In the genomic region with DNA sequence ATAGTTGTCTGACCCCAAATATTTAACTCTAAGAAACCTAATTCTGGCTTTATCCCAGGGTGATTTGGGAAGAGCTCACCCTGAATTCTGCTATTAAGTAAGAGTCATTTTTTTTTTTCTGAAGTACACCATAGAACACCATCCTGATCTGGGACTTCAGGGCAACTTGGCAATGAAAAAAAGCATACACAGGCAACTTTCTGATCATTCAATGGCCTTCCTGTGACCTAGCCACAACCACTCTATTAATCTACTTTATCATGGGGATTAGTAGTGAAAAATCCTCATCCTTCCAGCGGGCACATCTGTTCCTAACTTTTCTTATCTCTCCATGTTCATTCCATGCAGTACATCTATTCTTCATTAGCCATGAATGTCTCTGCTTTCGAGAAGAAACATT, we compare ENCODE assay signal across 24 cellular contexts.
DNase-seq lines count a peak whose midpoint lies in the region; FAIRE-seq and TF ChIP-seq lines count a peak whose summit lies in the region.
"Had no signal": no experiment of that assay in that cellular context is flagged by ENCODE, and none has a peak within 500 bp of the region (broad histone marks: within the 10 kb centered on the region; RNA-seq: fewer than 3 reads in every experiment).

No MANE protein-coding gene starts in this region.

- no peak for TF ChIP-seq POLR2A in uterus (IDR thresholded peaks at IDR 0.05)

- H2AFZ ChIP-seq in smooth muscle cell (ENCODE audit: low read depth), result no peak overlapping the region
- H2AFZ ChIP-seq in neural progenitor cell (replicated peaks), result no peak overlapping the region
- H2AFZ ChIP-seq: GM23248 had no signal

- no peaks in the 10 kb centered on the region for H4K20me1 ChIP-seq in smooth muscle cell (ENCODE audit: low read depth)
- H4K20me1 ChIP-seq in neural progenitor cell (ENCODE audit: low read depth), result no peaks in the 10 kb centered on the region
- H4K20me1 ChIP-seq: BLaER1 treated with 17β-estradiol and CSF1 and Interleukin-3, amounts not matched to agents 10 nM and 100 nM had no signal

- H3K27me3 Mint-ChIP-seq in neural progenitor cell (ENCODE audit: insufficient read depth, low read depth), result peaks cover 3% of the 10 kb centered on the region
- H3K27me3 Mint-ChIP-seq: CD8-positive, alpha-beta memory T cell had no signal

- peak overlapping the region; percentile 87 for H3K27ac ChIP-seq in SJCRH30
- H3K27ac ChIP-seq in smooth muscle cell (ENCODE audit: low read depth), result no peak overlapping the region
- no peak overlapping the region for H3K27ac ChIP-seq in neural progenitor cell
- no peak overlapping the region for H3K27ac ChIP-seq in uterus
- H3K27ac ChIP-seq: A549; BLaER1 treated with 17β-estradiol and CSF1 and Interleukin-3, amounts not matched to agents 10 nM and 100 nM; GM23248 had no signal

- peak; percentile 58 for FAIRE-seq in D721Med (lab: Jason Lieb, UNC)
- FAIRE-seq: A549, G401.6, GM19239, H1 had no signal

- peaks cover 35% of the 10 kb centered on the region for H3K4me1 ChIP-seq in SJCRH30
- H3K4me1 ChIP-seq in smooth muscle cell (ENCODE audit: low read depth), result peaks cover 4% of the 10 kb centered on the region
- H3K4me1 ChIP-seq in neural progenitor cell, result no peaks in the 10 kb centered on the region
- no peaks in the 10 kb centered on the region for H3K4me1 ChIP-seq in uterus
- H3K4me1 ChIP-seq: A549; BE2C; BLaER1 treated with 17β-estradiol and CSF1 and Interleukin-3, amounts not matched to agents 10 nM and 100 nM had no signal

- no peaks in the 10 kb centered on the region for H3K36me3 Mint-ChIP-seq in neural progenitor cell
- H3K36me3 Mint-ChIP-seq: CD14-positive monocyte; CD8-positive, alpha-beta memory T cell had no signal

- WGBS in smooth muscle cell (ENCODE audit: low lambda C conversion rate), result 28% methylated on average over 2 of the region's 2 CpGs

- H3K9me3 ChIP-seq in SJCRH30 (replicated peaks), result no peaks in the 10 kb centered on the region
- H3K9me3 ChIP-seq in smooth muscle cell (replicated peaks; ENCODE audit: low read depth), result no peaks in the 10 kb centered on the region
- no peaks in the 10 kb centered on the region for H3K9me3 ChIP-seq in neural progenitor cell (ENCODE audit: low read depth)
- H3K9me3 ChIP-seq in uterus, result no peaks in the 10 kb centered on the region
- H3K9me3 ChIP-seq: A549; BE2C; BLaER1 treated with 17β-estradiol and CSF1 and Interleukin-3, amounts not matched to agents 10 nM and 100 nM had no signal

- intact Hi-C loops in uterus (cut with DNase I; ENCODE audit: low total_unique reads), result no loop called here

- H3K27me3 ChIP-seq in SJCRH30, result no peaks in the 10 kb centered on the region
- no peaks in the 10 kb centered on the region for H3K27me3 ChIP-seq in smooth muscle cell (ENCODE audit: low read depth)
- H3K27me3 ChIP-seq in neural progenitor cell, result no peaks in the 10 kb centered on the region
- H3K27me3 ChIP-seq in uterus, result no peaks in the 10 kb centered on the region
- H3K27me3 ChIP-seq: BE2C; BLaER1 treated with 17β-estradiol and CSF1 and Interleukin-3, amounts not matched to agents 10 nM and 100 nM had no signal

- H3K36me3 ChIP-seq in SJCRH30 (no peaks in the 10 kb centered on the region), smooth muscle cell (ENCODE audit: low read depth) (no peaks in the 10 kb centered on the region), neural progenitor cell (no peaks in the 10 kb centered on the region), uterus (no peaks in the 10 kb centered on the region)
- H3K36me3 ChIP-seq: BE2C; BLaER1 treated with 17β-estradiol and CSF1 and Interleukin-3, amounts not matched to agents 10 nM and 100 nM had no signal

- TF ChIP-seq CTCF in D721Med (IDR thresholded peaks at IDR 0.05; ENCODE audit: insufficient read depth, missing control alignments) (no peak), fibroblast of villous mesenchyme (IDR thresholded peaks at IDR 0.05; ENCODE audit: insufficient read depth, low read depth, low read length) (no peak), smooth muscle cell (IDR thresholded peaks at IDR 0.05; ENCODE audit: borderline replicate concordance, insufficient read depth, poor library complexity, severe bottlenecking) (no peak), neural progenitor cell (IDR thresholded peaks at IDR 0.05) (no peak), uterus (IDR thresholded peaks at IDR 0.05) (no peak)

- H3K4me3 ChIP-seq in SJCRH30 (no peak overlapping the region), fibroblast of villous mesenchyme (ENCODE audit: low read depth, low read length) (no peak overlapping the region), smooth muscle cell (no peak overlapping the region), neural progenitor cell (no peak overlapping the region), uterus (no peak overlapping the region)
- H3K4me3 ChIP-seq: A549; BLaER1 treated with 17β-estradiol and CSF1 and Interleukin-3, amounts not matched to agents 10 nM and 100 nM; GM23248 had no signal

- no peaks in the 10 kb centered on the region for H3K9me3 Mint-ChIP-seq in neural progenitor cell
- H3K9me3 Mint-ChIP-seq: CD4-positive, alpha-beta T cell had no signal

- DNase-seq in D721Med (ENCODE audit: insufficient read length, low spot score) (no peak), SJCRH30 (peak; percentile 71 to 93), fibroblast of villous mesenchyme (ENCODE audit: low read depth) (peak; percentile 42), smooth muscle cell (lab: John Stamatoyannopoulos, UW; ENCODE audit: unreplicated experiment) (no peak), neural progenitor cell (ENCODE audit: low spot score) (no peak), hippocampal formation (lab: John Stamatoyannopoulos, UW) (no peak), uterus (no peak)
- DNase-seq: 8988T; ACHN; AML-193; BE2C; CD4-positive, alpha-beta T cell; CD8-positive, alpha-beta memory T cell; DMS153; DND-41; GM23248; H7; HCEC 1CT had no signal

- no peak overlapping the region for H3K27ac Mint-ChIP-seq in neural progenitor cell
- H3K27ac Mint-ChIP-seq: CD14-positive monocyte; CD4-positive, alpha-beta T cell; CD8-positive, alpha-beta memory T cell had no signal

- no peaks in the 10 kb centered on the region for H3K4me1 Mint-ChIP-seq in neural progenitor cell
- H3K4me1 Mint-ChIP-seq: CD14-positive monocyte; CD8-positive, alpha-beta memory T cell had no signal

- H3K4me3 Mint-ChIP-seq in neural progenitor cell, result no peak overlapping the region
- H3K4me3 Mint-ChIP-seq: CD14-positive monocyte; CD4-positive, alpha-beta T cell; CD8-positive, alpha-beta memory T cell had no signal

- H3K4me2 ChIP-seq in smooth muscle cell (peak overlapping the region; percentile 36), neural progenitor cell (no peak overlapping the region)
- H3K4me2 ChIP-seq: A549; BLaER1 treated with 17β-estradiol and CSF1 and Interleukin-3, amounts not matched to agents 10 nM and 100 nM had no signal

- no peak overlapping the region for H3K9ac ChIP-seq in smooth muscle cell (ENCODE audit: low read depth)
- no peak overlapping the region for H3K9ac ChIP-seq in neural progenitor cell
- H3K9ac ChIP-seq: BLaER1 treated with 17β-estradiol and CSF1 and Interleukin-3, amounts not matched to agents 10 nM and 100 nM; GM23248 had no signal

- no peaks in the 10 kb centered on the region for H3K79me2 ChIP-seq in smooth muscle cell (ENCODE audit: low read depth)
- no peaks in the 10 kb centered on the region for H3K79me2 ChIP-seq in neural progenitor cell (ENCODE audit: low read depth)

- H3F3A ChIP-seq in smooth muscle cell (ENCODE audit: low read depth) (no peaks in the 10 kb centered on the region), neural progenitor cell (ENCODE audit: low read depth) (no peaks in the 10 kb centered on the region)

Comparison
In these comparisons a context has a peak if more than half of its experiments do, and no peak if none do; other contexts are left out.
1. DNase-seq: peak in SJCRH30 (2 of 2) and fibroblast of villous mesenchyme (single experiment); none in D721Med (single experiment), smooth muscle cell (single experiment), neural progenitor cell (single experiment), hippocampal formation (0 of 2) and uterus (0 of 2).